18 cellular contexts compared by ENCODE assay signal in genomic region chr3:15933439-15934144, GRCh38.
DNase-seq lines count a peak whose midpoint lies in the region; TF ChIP-seq lines count a peak whose summit lies in the region.
"Had no signal": no experiment of that assay in that cellular context is flagged by ENCODE, and none has a peak within 500 bp of the region (broad histone marks: within the 10 kb centered on the region; RNA-seq: fewer than 3 reads in every experiment).

No MANE protein-coding gene starts in this region.

- intact Hi-C loops in esophagus squamous epithelium (cut with DNase I), result no loop called here

- H3K18ac ChIP-seq in mesenchymal stem cell (ENCODE audit: low read depth in 1 of 2, low read length in 2 of 2), result no peak overlapping the region

- peak; percentile 8 for DNase-seq in EL
- peak; percentile 63 for DNase-seq in RPMI8226
- peak; percentile 22 for DNase-seq in epithelial cell of proximal tubule (ENCODE audit: low read depth)
- no peak for DNase-seq in mesenchymal stem cell
- no peak for DNase-seq in NCI-H146 (lab: John Stamatoyannopoulos, UW)
- DNase-seq in NCI-H1417 treated with DMSO at 0.1 percent for 48 hours (lab: John Stamatoyannopoulos, UW), result no peak
- no peak for DNase-seq in endothelial cell (ENCODE audit: low spot score)
- DNase-seq in esophagus squamous epithelium (lab: John Stamatoyannopoulos, UW), result no peak
- DNase-seq: activated CD4-positive, alpha-beta T cell treated with anti-CD3 and anti-CD28 coated beads, Interleukin-2, amount 50 U/mL, for 4 hours; activated T-cell treated with anti-CD3 and anti-CD28 coated beads, Interleukin-2, amount 50 U/mL, for 4 hours; Caco-2; left lung; naive B cell; NCI-H1694; NCI-H524 had no signal

- TF ChIP-seq POLR2A in esophagus squamous epithelium (IDR thresholded peaks at IDR 0.05), result no peak

- H2AK5ac ChIP-seq in mesenchymal stem cell (ENCODE audit: low read length, severe bottlenecking), result no peak overlapping the region

- H3K36me3 Mint-ChIP-seq in endothelial cell (ENCODE audit: low read depth, unreplicated experiment), result no peaks in the 10 kb centered on the region

- peak overlapping the region; percentile 4 for H3K9ac ChIP-seq in mesenchymal stem cell (ENCODE audit: low read length)
- H3K9ac ChIP-seq: KMS-11 had no signal

- no peak overlapping the region for H3K27ac ChIP-seq in mesenchymal stem cell (ENCODE audit: low read length, poor library complexity, severe bottlenecking)
- no peak overlapping the region for H3K27ac ChIP-seq in esophagus squamous epithelium
- H3K27ac ChIP-seq: hepatocyte, KMS-11, left lung had no signal

- no peaks in the 10 kb centered on the region for H3K9me3 ChIP-seq in mesenchymal stem cell (ENCODE audit: control insufficient read depth, low read length)
- H3K9me3 ChIP-seq in esophagus squamous epithelium, result no peaks in the 10 kb centered on the region
- H3K9me3 ChIP-seq: Caco-2, left lung had no signal

- H2AFZ ChIP-seq in mesenchymal stem cell (ENCODE audit: low read depth, low read length), result no peak overlapping the region
- H2AFZ ChIP-seq: hepatocyte had no signal

- H3K79me1 ChIP-seq in mesenchymal stem cell (replicated peaks; ENCODE audit: low read length, poor library complexity, severe bottlenecking), result no peaks in the 10 kb centered on the region

- no peaks in the 10 kb centered on the region for H3K9me3 Mint-ChIP-seq in endothelial cell (ENCODE audit: unreplicated experiment)
- H3K9me3 Mint-ChIP-seq: activated T-cell treated with anti-CD3 and anti-CD28 coated beads, Interleukin-2, amount 50 U/mL, for 4 hours; naive B cell had no signal

- H4K8ac ChIP-seq in mesenchymal stem cell (ENCODE audit: low read length), result no peak overlapping the region

- H2BK12ac ChIP-seq in mesenchymal stem cell (ENCODE audit: low read length in 2 of 2), result no peak overlapping the region

- no peak overlapping the region for H3K27ac Mint-ChIP-seq in endothelial cell (ENCODE audit: unreplicated experiment)
- H3K27ac Mint-ChIP-seq: activated naive CD8-positive, alpha-beta T cell had no signal

- no peak overlapping the region for H2BK5ac ChIP-seq in mesenchymal stem cell (ENCODE audit: low read depth, low read length, poor library complexity, severe bottlenecking)

- H3K4me3 ChIP-seq in epithelial cell of proximal tubule (ENCODE audit: low read depth, low read length) (no peak overlapping the region), mesenchymal stem cell (ENCODE audit: insufficient read depth in 1 of 2, low read depth in 1 of 2, low read length in 2 of 2) (no peak overlapping the region), esophagus squamous epithelium (no peak overlapping the region)
- H3K4me3 ChIP-seq: hepatocyte, left lung had no signal

- no peak overlapping the region for H2BK15ac ChIP-seq in mesenchymal stem cell (ENCODE audit: low read depth, poor library complexity, severe bottlenecking)

- H3K27me3 ChIP-seq in mesenchymal stem cell (ENCODE audit: control insufficient read depth in 1 of 2, insufficient read depth in 1 of 2, low read length in 2 of 2) (no peaks in the 10 kb centered on the region), esophagus squamous epithelium (no peaks in the 10 kb centered on the region)
- H3K27me3 ChIP-seq: hepatocyte, left lung had no signal

- peaks cover 2% of the 10 kb centered on the region for H3K4me1 ChIP-seq in mesenchymal stem cell (ENCODE audit: control insufficient read depth, insufficient read depth, low read depth, low read length)
- no peaks in the 10 kb centered on the region for H3K4me1 ChIP-seq in esophagus squamous epithelium
- H3K4me1 ChIP-seq: Caco-2 had no signal

- H3K4ac ChIP-seq in mesenchymal stem cell (ENCODE audit: low read depth in 1 of 2, low read length in 2 of 2), result no peak overlapping the region

- TF ChIP-seq CTCF in epithelial cell of proximal tubule (conservative IDR thresholded peaks at IDR 0.05; ENCODE audit: low read depth, low read length), result no peak
- no peak for TF ChIP-seq CTCF in endothelial cell (IDR thresholded peaks at IDR 0.05; ENCODE audit: unreplicated experiment)
- TF ChIP-seq CTCF in esophagus squamous epithelium (IDR thresholded peaks at IDR 0.05), result no peak

- 91% methylated on average over 3 of the region's 4 CpGs for WGBS in mesenchymal stem cell
- WGBS in esophagus squamous epithelium, 2 donors, result 39 to 54% methylated on average over 4 of the region's 4 CpGs

- no peak overlapping the region for H2BK120ac ChIP-seq in mesenchymal stem cell (ENCODE audit: low read depth, low read length)

- no peak overlapping the region for H3K14ac ChIP-seq in mesenchymal stem cell (ENCODE audit: low read length in 2 of 2)

- no peaks in the 10 kb centered on the region for H3K36me3 ChIP-seq in mesenchymal stem cell (ENCODE audit: control insufficient read depth in 1 of 2, insufficient read depth in 2 of 2, low read depth in 1 of 2, low read length in 2 of 2)
- no peaks in the 10 kb centered on the region for H3K36me3 ChIP-seq in esophagus squamous epithelium
- H3K36me3 ChIP-seq: left lung had no signal

- H3K4me2 ChIP-seq in mesenchymal stem cell (ENCODE audit: low read length, poor library complexity, severe bottlenecking), result no peak overlapping the region
- H3K4me2 ChIP-seq: hepatocyte, KMS-11 had no signal

- no peaks in the 10 kb centered on the region for H3K27me3 Mint-ChIP-seq in endothelial cell (ENCODE audit: unreplicated experiment)

- H3K23ac ChIP-seq in mesenchymal stem cell (ENCODE audit: low read length in 2 of 2), result no peak overlapping the region

- no peak overlapping the region for H4K91ac ChIP-seq in mesenchymal stem cell (ENCODE audit: low read length)

- peaks cover 12% of the 10 kb centered on the region for H3K4me1 Mint-ChIP-seq in endothelial cell (ENCODE audit: unreplicated experiment)
- H3K4me1 Mint-ChIP-seq: naive B cell had no signal

- no peak overlapping the region for H3K4me3 Mint-ChIP-seq in endothelial cell (ENCODE audit: unreplicated experiment)
- H3K4me3 Mint-ChIP-seq: activated naive CD8-positive, alpha-beta T cell; activated T-cell treated with anti-CD3 and anti-CD28 coated beads, Interleukin-2, amount 50 U/mL, for 4 hours; naive B cell had no signal

Comparison
In these comparisons a context has a peak if more than half of its experiments do, and no peak if none do; other contexts are left out.
1. DNase-seq: peak in EL (single experiment), RPMI8226 (single experiment) and epithelial cell of proximal tubule (single experiment); none in mesenchymal stem cell (single experiment), NCI-H146 (single experiment), NCI-H1417 treated with DMSO at 0.1 percent for 48 hours (single experiment), endothelial cell (single experiment) and esophagus squamous epithelium (single experiment).